Comparison of ENCODE assay signal across 8 cellular contexts in genomic region chr7:5557920-5558401, GRCh38. TPM values are rescaled to one million over a fixed set of nuclear protein-coding genes. Genes with fewer than 3 reads are reported as not detected.
DNase-seq lines count a peak whose midpoint lies in the region; ATAC-seq, FAIRE-seq and TF ChIP-seq lines count a peak whose summit lies in the region.

No MANE protein-coding gene starts in this region.

- H3K9ac ChIP-seq in kidney (ENCODE audit: low read length in 2 of 2), result peak overlapping the region; percentile 48 to 87

- peaks cover 26 to 35% of the 10 kb centered on the region in 2 donors for H3K4me1 ChIP-seq in kidney (ENCODE audit: control insufficient read depth in 1 of 2, insufficient read depth in 1 of 2, low read depth in 1 of 2, low read length in 2 of 2)

- H3K9me3 ChIP-seq in kidney (ENCODE audit: control insufficient read depth in 1 of 2, low read length in 2 of 2), result no peaks in the 10 kb centered on the region

- intact Hi-C loops in activated CD4-positive, alpha-beta T cell treated with anti-CD3 and anti-CD28 coated beads for 36 hours (cut with DNase I, micrococcal nuclease), result no loop called here
- intact Hi-C loops in kidney (cut with DNase I), result no loop called here

- CTCF ChIA-PET in activated CD4-positive, alpha-beta T cell treated with anti-CD3 and anti-CD28 coated beads for 36 hours (lab: Charles Lee), result interaction anchor here (0.6 to 4.1 kb wide), 12 partner anchors 14 to 964 kb away, joined by 3 to 39 read pairs (median 5); no protein-coding TSS in a partner anchor
- CTCF ChIA-PET in HEK293T (lab: Yijun Ruan, JAX), result interaction anchor here (1.0 to 3.6 kb wide), 4 partner anchors 10 to 107 kb away, joined by 3 to 38 read pairs (median 6); no protein-coding TSS in a partner anchor

- no peaks in the 10 kb centered on the region for H3K9me3 Mint-ChIP-seq in activated CD4-positive, alpha-beta T cell treated with anti-CD3 and anti-CD28 coated beads for 36 hours (ENCODE audit: low read depth)
- H3K9me3 Mint-ChIP-seq in activated naive CD8-positive, alpha-beta T cell treated with anti-CD3 and anti-CD28 coated beads, Interleukin-2, amount 50 U/mL, for 24 hours, result no peaks in the 10 kb centered on the region
- H3K9me3 Mint-ChIP-seq in stimulated activated naive CD8-positive, alpha-beta T cell treated with anti-CD3 and anti-CD28 coated beads, Interleukin-15, Interleukin-2, amounts not matched to agents 100 ng/mL and 50 ng/mL, for 24 hours, result no peaks in the 10 kb centered on the region

- H3K4me1 Mint-ChIP-seq in activated CD4-positive, alpha-beta T cell treated with anti-CD3 and anti-CD28 coated beads for 36 hours, result peaks cover 39% of the 10 kb centered on the region
- H3K4me1 Mint-ChIP-seq in activated naive CD8-positive, alpha-beta T cell treated with anti-CD3 and anti-CD28 coated beads, Interleukin-2, amount 50 U/mL, for 24 hours, result peaks cover 47% of the 10 kb centered on the region
- H3K4me1 Mint-ChIP-seq in stimulated activated naive CD8-positive, alpha-beta T cell treated with anti-CD3 and anti-CD28 coated beads, Interleukin-15, Interleukin-2, amounts not matched to agents 100 ng/mL and 50 ng/mL, for 24 hours (ENCODE audit: low read depth), result peaks cover 45% of the 10 kb centered on the region

- H3K27ac Mint-ChIP-seq in activated CD4-positive, alpha-beta T cell treated with anti-CD3 and anti-CD28 coated beads for 36 hours, result peak overlapping the region; percentile 88
- H3K27ac Mint-ChIP-seq in activated naive CD8-positive, alpha-beta T cell treated with anti-CD3 and anti-CD28 coated beads, Interleukin-2, amount 50 U/mL, for 24 hours, result peak overlapping the region; percentile 79
- H3K27ac Mint-ChIP-seq in stimulated activated naive CD8-positive, alpha-beta T cell treated with anti-CD3 and anti-CD28 coated beads, Interleukin-15, Interleukin-2, amounts not matched to agents 100 ng/mL and 50 ng/mL, for 24 hours, result peak overlapping the region; percentile 76

- no peak for TF ChIP-seq CTCF in kidney (IDR thresholded peaks at IDR 0.05; ENCODE audit: borderline replicate concordance, extremely low read depth, insufficient read depth)

- FAIRE-seq in kidney (lab: Jason Lieb, UNC), result no peak

- peak overlapping the region; percentile 65 for H3K4me3 Mint-ChIP-seq in activated CD4-positive, alpha-beta T cell treated with anti-CD3 and anti-CD28 coated beads for 36 hours
- H3K4me3 Mint-ChIP-seq in activated naive CD8-positive, alpha-beta T cell treated with anti-CD3 and anti-CD28 coated beads, Interleukin-2, amount 50 U/mL, for 24 hours, result peak overlapping the region; percentile 64
- H3K4me3 Mint-ChIP-seq in stimulated activated naive CD8-positive, alpha-beta T cell treated with anti-CD3 and anti-CD28 coated beads, Interleukin-15, Interleukin-2, amounts not matched to agents 100 ng/mL and 50 ng/mL, for 24 hours, result peak overlapping the region; percentile 61

- DNase-seq in activated CD4-positive, alpha-beta T cell treated with anti-CD3 and anti-CD28 coated beads for 36 hours, result peak; percentile 45
- no peak for DNase-seq in activated CD4-positive, alpha-beta T cell treated with anti-CD3 and anti-CD28 coated beads for 4 hours
- peak; percentile 34 for DNase-seq in activated naive CD8-positive, alpha-beta T cell treated with anti-CD3 and anti-CD28 coated beads, Interleukin-2, amount 50 U/mL, for 24 hours
- peak; percentile 93 for DNase-seq in kidney
- no peak for DNase-seq in HEK293T (ENCODE audit: extremely low spot score)
- DNase-seq in foreskin melanocyte, result no peak

- H3K4me3 ChIP-seq in kidney (ENCODE audit: low read length in 2 of 2), result no peak overlapping the region

- POLR2A ChIA-PET in activated CD4-positive, alpha-beta T cell treated with anti-CD3 and anti-CD28 coated beads for 36 hours (lab: Charles Lee), result interaction anchor here (0.5 kb wide), 1 partner anchor 138 kb away, joined by 3 read pairs; no protein-coding TSS in a partner anchor
- POLR2A ChIA-PET in HEK293T (lab: Yijun Ruan, JAX), result no interaction called here

- H3K36me3 ChIP-seq in kidney (ENCODE audit: control insufficient read depth in 1 of 2, insufficient read depth in 2 of 2, low read length in 2 of 2), result no peaks in the 10 kb centered on the region

- H3K27me3 Mint-ChIP-seq in activated CD4-positive, alpha-beta T cell treated with anti-CD3 and anti-CD28 coated beads for 36 hours, result peaks cover 2% of the 10 kb centered on the region
- peaks cover 5% of the 10 kb centered on the region for H3K27me3 Mint-ChIP-seq in activated naive CD8-positive, alpha-beta T cell treated with anti-CD3 and anti-CD28 coated beads, Interleukin-2, amount 50 U/mL, for 24 hours
- no peaks in the 10 kb centered on the region for H3K27me3 Mint-ChIP-seq in stimulated activated naive CD8-positive, alpha-beta T cell treated with anti-CD3 and anti-CD28 coated beads, Interleukin-15, Interleukin-2, amounts not matched to agents 100 ng/mL and 50 ng/mL, for 24 hours

- ATAC-seq in activated CD4-positive, alpha-beta T cell treated with anti-CD3 and anti-CD28 coated beads for 36 hours, result no peak
- ATAC-seq in HG03342 (IDR thresholded peaks at IDR 0.05; ENCODE audit: unreplicated experiment), result peak; percentile 28
- ATAC-seq in activated naive CD8-positive, alpha-beta T cell treated with anti-CD3 and anti-CD28 coated beads, Interleukin-2, amount 50 U/mL, for 24 hours, result no peak

- peak overlapping the region; percentile 94 to 98 for H3K27ac ChIP-seq in kidney (ENCODE audit: low read depth in 2 of 2, low read length in 2 of 2)

- H3K36me3 Mint-ChIP-seq in activated CD4-positive, alpha-beta T cell treated with anti-CD3 and anti-CD28 coated beads for 36 hours (ENCODE audit: low read depth), result no peaks in the 10 kb centered on the region
- H3K36me3 Mint-ChIP-seq in activated naive CD8-positive, alpha-beta T cell treated with anti-CD3 and anti-CD28 coated beads, Interleukin-2, amount 50 U/mL, for 24 hours (ENCODE audit: low read depth), result no peaks in the 10 kb centered on the region
- no peaks in the 10 kb centered on the region for H3K36me3 Mint-ChIP-seq in stimulated activated naive CD8-positive, alpha-beta T cell treated with anti-CD3 and anti-CD28 coated beads, Interleukin-15, Interleukin-2, amounts not matched to agents 100 ng/mL and 50 ng/mL, for 24 hours (ENCODE audit: low read depth)

TF ChIP-seq in HEK293T, 16 proteins besides CTCF, POLR2A, EP300 and RAD21:
- TF ChIP-seq HDGF (IDR thresholded peaks at IDR 0.05; ENCODE audit: borderline replicate concordance) (no peak), FOXA1 (IDR thresholded peaks at IDR 0.05) (no peak), L3MBTL2 (conservative IDR thresholded peaks at IDR 0.05) (no peak)

RNA-seq across cellular contexts. Expression of gene ACTB, which starts 27.6 kb away (rescaled TPM):
- over 10,000 TPM in 1 of 2 experiments, 1,000 to 10,000 TPM in 1; 9,205 to 11,516 TPM for total RNA-seq in activated CD4-positive, alpha-beta T cell treated with anti-CD3 and anti-CD28 coated beads for 36 hours
- total RNA-seq in kidney, result 3,873 TPM
- 2,804 TPM for polyA plus RNA-seq in kidney (ENCODE audit: insufficient read depth, low read depth, low replicate concordance)

RNA-seq across cellular contexts. Expression of gene FSCN1, which starts 34.7 kb away (rescaled TPM):
- 10 to 100 TPM; 18.5 to 21.0 TPM for total RNA-seq in activated CD4-positive, alpha-beta T cell treated with anti-CD3 and anti-CD28 coated beads for 36 hours
- 41.8 TPM for total RNA-seq in kidney
- polyA plus RNA-seq in kidney (ENCODE audit: insufficient read depth, low read depth, low replicate concordance), result 22.5 TPM

RNA-seq across cellular contexts. Expression of gene FBXL18, which starts 44.4 kb away (rescaled TPM):
- 1 to 10 TPM; 8.5 to 9.1 TPM for total RNA-seq in activated CD4-positive, alpha-beta T cell treated with anti-CD3 and anti-CD28 coated beads for 36 hours
- 11.6 TPM for total RNA-seq in kidney
- 1.4 TPM for polyA plus RNA-seq in kidney (ENCODE audit: insufficient read depth, low read depth, low replicate concordance)

Comparison
In these comparisons a context has a peak if more than half of its experiments do, and no peak if none do; other contexts are left out.
1. DNase-seq: peak in activated CD4-positive, alpha-beta T cell treated with anti-CD3 and anti-CD28 coated beads for 36 hours (single experiment), activated naive CD8-positive, alpha-beta T cell treated with anti-CD3 and anti-CD28 coated beads, Interleukin-2, amount 50 U/mL, for 24 hours (single experiment) and kidney (single experiment); none in activated CD4-positive, alpha-beta T cell treated with anti-CD3 and anti-CD28 coated beads for 4 hours (0 of 2), HEK293T (single experiment) and foreskin melanocyte (single experiment).
2. Peak in every context shown above with its lines, with median percentiles within 50 percentile points of each other: H3K27ac Mint-ChIP-seq and H3K4me3 Mint-ChIP-seq.